ENCODE assay signal across 26 cellular contexts in the genomic region with DNA sequence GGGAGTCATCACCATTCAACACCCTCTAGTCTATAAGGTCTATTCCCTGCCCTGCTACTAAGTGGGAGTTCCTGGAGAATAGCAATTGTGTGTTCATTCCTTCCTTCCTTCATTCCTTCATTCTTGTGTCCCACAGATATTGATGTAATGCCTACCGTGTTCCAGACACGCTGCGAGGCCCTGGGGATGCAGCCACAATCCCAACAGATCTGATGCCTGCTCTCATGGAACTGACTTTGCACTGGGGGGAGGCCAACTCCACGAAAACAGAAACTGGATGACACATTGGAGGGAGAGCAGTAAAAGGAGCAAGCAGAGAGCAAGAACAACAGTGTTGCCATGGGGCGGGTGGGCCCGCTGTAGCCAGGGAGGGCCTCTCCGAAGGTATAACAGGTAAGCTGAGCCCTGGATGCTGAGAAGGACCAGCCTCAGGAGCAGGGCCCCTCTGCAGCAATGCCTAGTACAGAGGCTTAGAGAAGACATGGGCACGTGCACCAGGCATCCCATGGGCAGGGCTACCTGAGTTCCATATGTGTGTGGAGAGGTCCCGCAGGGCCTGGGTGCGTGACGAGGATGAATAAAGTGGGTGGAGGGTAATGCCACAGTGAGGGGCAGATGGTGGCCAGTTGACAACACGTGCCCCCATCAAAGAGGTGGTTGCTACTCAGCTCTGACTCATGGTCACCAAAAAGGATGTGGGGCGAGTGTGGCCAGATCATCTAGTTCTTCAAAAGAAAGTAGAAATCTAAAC.
DNase-seq lines count a peak whose midpoint lies in the region; ATAC-seq and TF ChIP-seq lines count a peak whose summit lies in the region.
"Had no signal": no experiment of that assay in that cellular context is flagged by ENCODE, and none has a peak within 500 bp of the region (broad histone marks: within the 10 kb centered on the region; RNA-seq: fewer than 3 reads in every experiment).

No MANE protein-coding gene starts in this region.

- intact Hi-C loops in PC-3 (cut with micrococcal nuclease) = no loop called here
- intact Hi-C loops in spleen (cut with DNase I; ENCODE audit: low total_unique reads) = no loop called here

- H3F3A ChIP-seq in GM23248 (ENCODE audit: insufficient read depth) (peaks cover 36% of the 10 kb centered on the region), PC-3 (ENCODE audit: low read length, unreplicated experiment) (peaks cover 9% of the 10 kb centered on the region)

- CTCF ChIA-PET in PC-3 (lab: Charles Lee) = no interaction called here

- POLR2A ChIA-PET in PC-3 (lab: Charles Lee; ENCODE audit: unreplicated experiment) = no interaction called here

- peaks cover 55% of the 10 kb centered on the region for H3K4me1 Mint-ChIP-seq in chondrocyte (ENCODE audit: low read depth)
- H3K4me1 Mint-ChIP-seq: memory B cell had no signal

- H3K36me3 Mint-ChIP-seq in chondrocyte (ENCODE audit: low read depth) = peaks cover 3% of the 10 kb centered on the region

- peaks cover 5% of the 10 kb centered on the region for H3K9me3 Mint-ChIP-seq in chondrocyte (ENCODE audit: low read depth)

- 59 to 64% methylated on average over 13 of the region's 13 CpGs for WGBS in GM23248 (ENCODE audit: low coverage in 1 of 2, low lambda C conversion rate in 2 of 2, missing lambda C conversion rate in 2 of 2), 2 experiments
- 86 to 88% (median 87%) methylated on average over 13 of the region's 13 CpGs for WGBS in spleen, 5 donors

- DNase-seq in GM23248 (peak; percentile 47), PC-3 (peak; percentile 39), chondrocyte (ENCODE audit: low spot score) (no peak), spleen (peak; percentile 51), globus pallidus (ENCODE audit: low spot score) (no peak), NCI-H2171 treated with DMSO at 0.1 percent for 48 hours (lab: John Stamatoyannopoulos, UW) (no peak)
- DNase-seq in stimulated activated naive CD4-positive, alpha-beta T cell (lab: John Stamatoyannopoulos, UW) = no peak
- DNase-seq: activated CD4-positive, alpha-beta T cell treated with anti-CD3 and anti-CD28 coated beads for 4 hours; activated naive CD4-positive, alpha-beta T cell treated with Interleukin-2 at 50 U/mL for 16 hours; activated T-cell treated with anti-CD3 and anti-CD28 coated beads, Interleukin-2, amount 50 U/mL, for 24 hours; amniotic stem cell; caudate nucleus; CD4-positive, alpha-beta memory T cell; DMS 273 treated with DMSO at 0.1 percent for 48 hours; glutamatergic neuron; NCI-H524; NK-92 treated with Interleukin-12 subunit alpha and Interleukin-12 subunit beta, amount 100 ng/mL, for 24 hours; occipital lobe; retina; stimulated activated CD4-positive, alpha-beta T cell treated with anti-CD3 and anti-CD28 coated beads, Interleukin-4, amount 100 ng/mL, for 1 hour; stimulated activated naive CD4-positive, alpha-beta T cell treated with Interleukin-2 at 50 U/mL for 16 hours; T-helper 17 cell had no signal

- H3K27ac ChIP-seq in GM23248 (no peak overlapping the region), PC-3 (ENCODE audit: low read length) (peak overlapping the region; percentile 8), spleen (no peak overlapping the region)
- H3K27ac ChIP-seq: KMS-11 had no signal

- no peaks in the 10 kb centered on the region for H3K9me3 ChIP-seq in GM23248 (ENCODE audit: low read depth)
- no peaks in the 10 kb centered on the region for H3K9me3 ChIP-seq in PC-3 (ENCODE audit: low read length)
- peaks cover 0 to 12% (median 10%) of the 10 kb centered on the region in 8 donors for H3K9me3 ChIP-seq in spleen

- no peaks in the 10 kb centered on the region for H3K79me2 ChIP-seq in GM23248 (ENCODE audit: insufficient read depth)
- H3K79me2 ChIP-seq in PC-3 (ENCODE audit: low read length) = no peaks in the 10 kb centered on the region

- H3K9ac ChIP-seq in GM23248 (no peak overlapping the region), PC-3 (ENCODE audit: low read length) (no peak overlapping the region; the same call in 1 of the 2 replicates)
- H3K9ac ChIP-seq: KMS-11 had no signal

- peak overlapping the region; percentile 78 for H3K27ac Mint-ChIP-seq in chondrocyte (ENCODE audit: unreplicated experiment)
- H3K27ac Mint-ChIP-seq: activated T-cell treated with anti-CD3 and anti-CD28 coated beads, Interleukin-2, amount 50 U/mL, for 24 hours; CD4-positive, alpha-beta memory T cell; GM23338; memory B cell; T-helper 17 cell had no signal

- peaks cover 31% of the 10 kb centered on the region for H3K4me1 ChIP-seq in GM23248 (ENCODE audit: insufficient read depth)
- peaks cover 38% of the 10 kb centered on the region for H3K4me1 ChIP-seq in PC-3 (ENCODE audit: insufficient read depth, low read length)
- peaks cover 0 to 17% (median 10%) of the 10 kb centered on the region in 6 donors for H3K4me1 ChIP-seq in spleen

- ATAC-seq in PC-3 = no peak
- ATAC-seq: GM23338, Panc1, T-helper 17 cell had no signal

- H2AFZ ChIP-seq in GM23248 (no peak overlapping the region), PC-3 (ENCODE audit: low read length) (no peak overlapping the region)
- H2AFZ ChIP-seq: GM23338 had no signal

- no peaks in the 10 kb centered on the region for H3K27me3 ChIP-seq in GM23248 (replicated peaks; ENCODE audit: insufficient read depth)
- no peaks in the 10 kb centered on the region for H3K27me3 ChIP-seq in PC-3 (ENCODE audit: low read length)
- H3K27me3 ChIP-seq in spleen (replicated peaks in 1 of 7) = no peaks in the 10 kb centered on the region

- H3K4me3 ChIP-seq in GM23248 (no peak overlapping the region), PC-3 (ENCODE audit: low read length) (no peak overlapping the region), spleen (no peak overlapping the region)
- H3K4me3 ChIP-seq: GM23338 had no signal

- in situ Hi-C loops in GM23248 (cut with MboI) = no loop called here

- H4K20me1 ChIP-seq in GM23248 (ENCODE audit: insufficient read depth) (no peaks in the 10 kb centered on the region), PC-3 (ENCODE audit: low read length) (no peaks in the 10 kb centered on the region)

- TF ChIP-seq POLR2A in spleen (IDR thresholded peaks at IDR 0.05) = no peak

- H3K4me3 Mint-ChIP-seq in chondrocyte (ENCODE audit: unreplicated experiment) = no peak overlapping the region
- H3K4me3 Mint-ChIP-seq: activated T-cell treated with anti-CD3 and anti-CD28 coated beads, Interleukin-2, amount 50 U/mL, for 24 hours; CD4-positive, alpha-beta memory T cell; GM23338; memory B cell; T-helper 17 cell had no signal

- no TSS peak for BruUV-seq in PC-3 (replicated peaks; lab: Mats Ljungman, UMichigan)

- no peak overlapping the region for H3K4me2 ChIP-seq in GM23248 (ENCODE audit: unreplicated experiment)
- no peak overlapping the region for H3K4me2 ChIP-seq in PC-3 (ENCODE audit: low read length)
- H3K4me2 ChIP-seq: GM23338, KMS-11 had no signal

- H3K36me3 ChIP-seq in GM23248 (ENCODE audit: low read depth) (no peaks in the 10 kb centered on the region), PC-3 (ENCODE audit: low read depth, low read length) (no peaks in the 10 kb centered on the region), spleen (no peaks in the 10 kb centered on the region)

- no peaks in the 10 kb centered on the region for H3K27me3 Mint-ChIP-seq in chondrocyte (ENCODE audit: low read depth)
- H3K27me3 Mint-ChIP-seq: activated T-cell treated with anti-CD3 and anti-CD28 coated beads, Interleukin-2, amount 50 U/mL, for 24 hours; CD4-positive, alpha-beta memory T cell had no signal

- H3K9me2 ChIP-seq in GM23248 (ENCODE audit: insufficient read depth) = no peaks in the 10 kb centered on the region
- no peaks in the 10 kb centered on the region for H3K9me2 ChIP-seq in PC-3 (replicated peaks; ENCODE audit: low read length)

- no peak for TF ChIP-seq CTCF in PC-3 (conservative IDR thresholded peaks at IDR 0.05; ENCODE audit: low read depth, low read length)
- TF ChIP-seq CTCF in chondrocyte (IDR thresholded peaks at IDR 0.05) = no peak
- TF ChIP-seq CTCF in spleen (IDR thresholded peaks at IDR 0.05 in 8 of 11, conservative IDR thresholded peaks at IDR 0.05 in 3 of 11) = no peak

Comparison
In these comparisons a context has a peak if more than half of its experiments do, and no peak if none do; other contexts are left out.
1. DNase-seq: peak in GM23248 (single experiment), PC-3 (single experiment) and spleen (single experiment); none in chondrocyte (single experiment), globus pallidus (single experiment), stimulated activated naive CD4-positive, alpha-beta T cell (0 of 6) and NCI-H2171 treated with DMSO at 0.1 percent for 48 hours (single experiment).